In genomic region chr7:128654080-128654479, GRCh38 we compare ENCODE assay signal across 3 cellular contexts. TPM values are rescaled to one million over a fixed set of nuclear protein-coding genes. Genes with fewer than 3 reads are reported as not detected.
"Had no signal": no experiment of that assay in that cellular context is flagged by ENCODE, and none has a peak within 500 bp of the region (broad histone marks: within the 10 kb centered on the region; RNA-seq: fewer than 3 reads in every experiment).

No MANE protein-coding gene starts in this region.

RNA-seq across cellular contexts. Expression of gene GARIN1A, which starts 18.0 kb away (rescaled TPM):
- total RNA-seq: GM23338, H7 had no signal
- polyA plus RNA-seq: H1 had no signal
